In the genomic region with DNA sequence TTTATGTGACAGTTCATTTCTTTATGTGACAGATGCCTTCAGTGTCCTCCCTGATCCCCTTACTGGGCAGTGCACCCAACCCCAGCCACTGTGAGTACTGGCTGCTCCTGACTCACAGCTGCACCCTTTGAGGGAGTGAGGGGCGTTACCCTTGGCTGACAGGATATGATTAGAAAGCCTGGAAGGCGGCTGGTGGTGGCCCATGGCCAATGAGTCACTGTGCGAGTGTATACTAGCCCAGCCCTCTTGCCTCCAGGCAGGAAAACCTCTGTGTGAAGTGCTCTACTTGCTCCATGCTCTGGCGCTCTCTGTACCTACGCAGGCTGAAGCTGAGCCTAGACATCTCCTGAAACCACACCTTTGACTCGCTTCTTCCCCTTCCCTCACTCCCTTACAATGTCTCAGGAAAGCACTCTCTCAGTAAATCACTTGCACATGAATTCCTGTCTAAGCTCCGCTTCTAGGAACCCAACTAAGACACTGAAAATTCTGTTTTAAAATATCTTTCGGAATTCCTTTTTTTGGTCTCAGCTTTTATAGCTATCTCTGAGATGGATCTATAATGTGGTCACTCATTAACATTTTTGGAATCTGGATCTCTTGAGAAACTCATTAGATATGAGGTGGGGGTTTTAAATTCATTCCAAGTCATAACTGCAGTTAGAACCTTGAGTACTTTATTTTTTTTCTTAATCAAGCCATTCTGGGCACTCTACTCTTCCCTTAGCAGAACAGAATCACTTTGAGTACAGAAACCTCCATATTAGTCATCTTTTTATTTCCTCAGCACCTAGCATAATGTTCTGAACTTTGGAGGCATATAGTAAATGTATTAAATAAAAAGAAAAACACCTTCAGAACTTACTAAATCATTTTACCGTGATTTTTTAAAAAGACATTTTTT, we compare ENCODE assay signal across 10 cellular contexts. TPM values are rescaled to one million over a fixed set of nuclear protein-coding genes. Genes with fewer than 3 reads are reported as not detected.
DNase-seq lines count a peak whose midpoint lies in the region; ATAC-seq, FAIRE-seq and TF ChIP-seq lines count a peak whose summit lies in the region.
"Had no signal": no experiment of that assay in that cellular context is flagged by ENCODE, and none has a peak within 500 bp of the region (broad histone marks: within the 10 kb centered on the region; RNA-seq: fewer than 3 reads in every experiment).

No MANE protein-coding gene starts in this region.

- no peak for TF ChIP-seq EP300 in stomach (IDR thresholded peaks at IDR 0.05)

- H3K4me2 ChIP-seq in astrocyte (ENCODE audit: low read length) = peak overlapping the region; percentile 86

- no peaks in the 10 kb centered on the region for H4K20me1 ChIP-seq in astrocyte (ENCODE audit: insufficient read depth, low read length)

- intact Hi-C loops in stomach (cut with DNase I; ENCODE audit: low total_unique reads) = no loop called here

- 43 to 54% (median 48%) methylated on average over 9 of the region's 9 CpGs for WGBS in stomach, 5 donors

- no peak for ATAC-seq in HG03439 (IDR thresholded peaks at IDR 0.05; ENCODE audit: unreplicated experiment)

- no peaks in the 10 kb centered on the region for H3K36me3 Mint-ChIP-seq in astrocyte (ENCODE audit: low read depth, unreplicated experiment)
- H3K36me3 Mint-ChIP-seq: CD4-positive, CD25-positive, alpha-beta regulatory T cell had no signal

- H3K9me3 ChIP-seq in MG63 (peaks cover 7% of the 10 kb centered on the region), astrocyte (ENCODE audit: insufficient read depth, low read depth, low read length) (no peaks in the 10 kb centered on the region), stomach (no peaks in the 10 kb centered on the region)

- no peaks in the 10 kb centered on the region for H3K27me3 Mint-ChIP-seq in astrocyte (ENCODE audit: low read depth, unreplicated experiment)

- H3K9ac ChIP-seq in astrocyte (ENCODE audit: low read length) = peak overlapping the region; percentile 72

- peak overlapping the region; percentile 43 for H3K4me3 Mint-ChIP-seq in astrocyte (ENCODE audit: unreplicated experiment)
- H3K4me3 Mint-ChIP-seq: CD4-positive, CD25-positive, alpha-beta regulatory T cell had no signal

- H3K4me3 ChIP-seq in MG63 = peak overlapping the region; percentile 7
- H3K4me3 ChIP-seq in astrocyte (ENCODE audit: insufficient read depth, low read depth, low read length) = peak overlapping the region; percentile 45
- H3K4me3 ChIP-seq in stomach = no peak overlapping the region

- FAIRE-seq in astrocyte (lab: Jason Lieb, UNC) (peak; percentile 95), GM19239 (lab: Jason Lieb, UNC) (no peak)
- FAIRE-seq: TTC549 had no signal

- H3K4me1 Mint-ChIP-seq in astrocyte (ENCODE audit: low read depth, unreplicated experiment) = peaks cover 15% of the 10 kb centered on the region
- H3K4me1 Mint-ChIP-seq: CD4-positive, CD25-positive, alpha-beta regulatory T cell had no signal

- no peak for TF ChIP-seq POLR2A in stomach (IDR thresholded peaks at IDR 0.05)

- H3K79me2 ChIP-seq in astrocyte (ENCODE audit: insufficient read depth, low read length) = no peaks in the 10 kb centered on the region

- peak; percentile 23 for DNase-seq in NK-92 treated with Interleukin-12 subunit alpha and Interleukin-12 subunit beta, amount 100 ng/mL, for 24 hours (lab: John Stamatoyannopoulos, UW)
- no peak for DNase-seq in NK-92 (lab: John Stamatoyannopoulos, UW; ENCODE audit: unreplicated experiment)
- DNase-seq in MG63 = peak; percentile 99
- DNase-seq in astrocyte (ENCODE audit: low read depth) = peak; percentile 97
- peak; percentile 97 for DNase-seq in iris pigment epithelial cell (ENCODE audit: low read depth)
- DNase-seq in stomach = peak; percentile 88
- DNase-seq in GM19239 (ENCODE audit: insufficient read length, low spot score) = no peak
- DNase-seq: CD4-positive, CD25-positive, alpha-beta regulatory T cell had no signal

- peaks cover 15% of the 10 kb centered on the region for H3K4me1 ChIP-seq in astrocyte (ENCODE audit: insufficient read depth, low read length)
- peaks cover 0 to 11% (median 6%) of the 10 kb centered on the region in 4 donors for H3K4me1 ChIP-seq in stomach

- H3K27ac ChIP-seq in astrocyte (ENCODE audit: low read depth, low read length) (peak overlapping the region; percentile 80), stomach (peak overlapping the region in 3 of 5 donors; percentile 6 to 42 (median 19))

- peak overlapping the region; percentile 78 for H2AFZ ChIP-seq in astrocyte (ENCODE audit: low read depth, low read length)

- peaks cover 23% of the 10 kb centered on the region for H3K9me3 Mint-ChIP-seq in astrocyte (ENCODE audit: unreplicated experiment)

- H3K36me3 ChIP-seq in MG63 = no peaks in the 10 kb centered on the region
- no peaks in the 10 kb centered on the region for H3K36me3 ChIP-seq in astrocyte (ENCODE audit: insufficient read depth, low read length)
- no peaks in the 10 kb centered on the region for H3K36me3 ChIP-seq in stomach

- H3K27me3 ChIP-seq in MG63 (no peaks in the 10 kb centered on the region), astrocyte (ENCODE audit: insufficient read depth, low read length) (no peaks in the 10 kb centered on the region), stomach (no peaks in the 10 kb centered on the region)

- TF ChIP-seq CTCF in astrocyte (IDR thresholded peaks at IDR 0.05; ENCODE audit: insufficient read depth, low read depth, low read length) (no peak), stomach (IDR thresholded peaks at IDR 0.05) (no peak)

- peak overlapping the region; percentile 35 for H3K27ac Mint-ChIP-seq in astrocyte (ENCODE audit: unreplicated experiment)

RNA-seq across cellular contexts. Expression of a gene that starts 25.3 kb away (rescaled TPM):
- 31.9 and 33.1 TPM in 2 replicates for total RNA-seq in MG63 (2014; rRNA removed; shearing (Covaris generic); ENCODE audit: low replicate concordance)
- total RNA-seq in astrocyte = 33.8 and 35.3 TPM in 2 replicates
- 10 to 100 TPM in 4 of 5 donors, 1 to 10 TPM in 1; 4.9 to 55.3 (median 32.6) TPM for total RNA-seq in stomach
- 1 to 10 TPM; 7.0 to 9.9 (median 7.6) TPM for polyA plus RNA-seq in stomach

Comparison
In these comparisons a context has a peak if more than half of its experiments do, and no peak if none do; other contexts are left out.
1. DNase-seq: peak in NK-92 treated with Interleukin-12 subunit alpha and Interleukin-12 subunit beta, amount 100 ng/mL, for 24 hours (single experiment), MG63 (single experiment), astrocyte (single experiment), iris pigment epithelial cell (single experiment) and stomach (single experiment); none in NK-92 (single experiment) and GM19239 (single experiment).
2. H3K4me3 ChIP-seq: peak in MG63 (single experiment) and astrocyte (single experiment); none in stomach (0 of 4).